ENCODE assay signal across 1 cellular context in the genomic region with DNA sequence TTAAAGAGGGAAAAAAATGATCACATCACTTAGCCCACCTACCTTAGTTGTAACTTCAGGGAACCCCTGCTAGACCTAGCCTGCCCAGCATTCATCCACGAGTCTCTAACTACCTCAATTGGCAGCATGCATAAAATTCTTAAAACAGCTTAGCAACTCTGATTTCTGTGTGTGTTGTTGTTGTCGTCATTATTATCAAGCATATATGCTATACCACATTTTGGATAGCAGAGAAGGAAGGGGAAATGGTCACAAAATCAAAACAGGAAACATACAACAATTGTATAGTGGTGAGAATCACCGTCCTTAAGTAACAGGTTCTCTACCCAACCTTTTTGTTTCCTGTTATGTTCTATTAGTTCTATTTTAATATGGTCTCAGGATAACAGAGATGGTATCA.
TF ChIP-seq lines count a peak whose summit lies in the region.

No MANE protein-coding gene starts in this region.

TF ChIP-seq in A549, 52 proteins besides CTCF, POLR2A, EP300 and RAD21:
- TF ChIP-seq BCL3 (IDR thresholded peaks at IDR 0.05) (no peak), ZFP36 (IDR thresholded peaks at IDR 0.05; ENCODE audit: borderline replicate concordance, partially characterized antibody) (no peak), RFX5 (IDR thresholded peaks at IDR 0.05) (no peak), KDM5A (IDR thresholded peaks at IDR 0.05) (no peak), MYC (IDR thresholded peaks at IDR 0.05; ENCODE audit: borderline replicate concordance, low read length) (no peak), SREBF2 (IDR thresholded peaks at IDR 0.05) (no peak)
TF ChIP-seq in A549: peak in this region for 0.
